Comparison of ENCODE assay signal across 21 cellular contexts in the genomic region with DNA sequence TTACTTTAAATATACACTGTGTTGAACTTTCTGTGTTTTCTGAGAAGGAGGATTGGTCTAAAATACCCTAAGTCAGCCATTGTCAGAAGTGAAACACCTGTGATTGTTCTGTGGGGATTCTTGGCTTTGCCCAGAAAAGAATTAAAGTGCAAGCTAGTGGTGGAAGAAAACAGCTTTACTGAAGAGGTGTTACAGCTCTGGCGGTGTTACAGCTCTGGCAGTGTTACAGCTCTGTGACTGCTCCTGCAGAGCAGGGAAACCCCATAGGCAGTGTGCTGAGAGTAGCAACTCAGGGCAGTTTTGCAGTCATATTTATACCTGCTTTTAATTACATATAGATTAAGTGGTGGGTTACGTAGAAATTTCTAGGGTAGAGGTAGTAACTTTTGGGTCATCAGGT.
"Had no signal": no experiment of that assay in that cellular context is flagged by ENCODE, and none has a peak within 500 bp of the region (broad histone marks: within the 10 kb centered on the region; RNA-seq: fewer than 3 reads in every experiment).

No MANE protein-coding gene starts in this region.

- DNase-seq: esophagus squamous epithelium; foreskin fibroblast; glutamatergic neuron; islet precursor cell; left lung; naive thymus-derived CD4-positive, alpha-beta T cell; nephron progenitor cell; stimulated activated CD4-positive, alpha-beta T cell treated with anti-CD3 and anti-CD28 coated beads, Interleukin-2, amount 100 ng/mL, for 24 hours; stimulated activated CD4-positive, alpha-beta T cell treated with anti-CD3 and anti-CD28 coated beads, Interleukin-4, amount 100 ng/mL, for 4 hours; stimulated activated naive B cell treated with anti-CD40 and anti-IgM and Interleukin-4, amounts not matched to agents 10 μg/mL and 1 μg/mL and 100 μg/mL, for 72 hours; stimulated activated naive CD8-positive, alpha-beta T cell treated with anti-CD3 and anti-CD28 coated beads, Interleukin-15, amount 100 ng/mL, for 72 hours; testis; upper lobe of right lung had no signal

- FAIRE-seq: colon had no signal

- H3K27me3 Mint-ChIP-seq: dendritic cell treated with granulocyte-macrophage colony-stimulating factor and Interleukin-4, amounts not matched to agents 40 ng/mL and 50 ng/mL, for 4 days had no signal

- H3K4me1 ChIP-seq: esophagus squamous epithelium, gastroesophageal sphincter, left lung, parathyroid adenoma, prostate gland, testis, tibial nerve, upper lobe of right lung had no signal

- H3K36me3 ChIP-seq: esophagus squamous epithelium, gastroesophageal sphincter, left lung, prostate gland, tibial nerve, upper lobe of right lung had no signal

- ATAC-seq: gastroesophageal sphincter; left lung; naive thymus-derived CD4-positive, alpha-beta T cell; sciatic nerve; stimulated activated naive B cell treated with anti-CD40 and anti-IgM and Interleukin-4, amounts not matched to agents 10 μg/mL and 1 μg/mL and 100 μg/mL, for 72 hours; stimulated activated naive CD8-positive, alpha-beta T cell treated with anti-CD3 and anti-CD28 coated beads, Interleukin-15, amount 100 ng/mL, for 72 hours; upper lobe of right lung had no signal

- H3K9me3 ChIP-seq: esophagus squamous epithelium, prostate gland, testis, upper lobe of right lung had no signal

- H3K79me2 ChIP-seq: parathyroid adenoma had no signal

- H3K9ac ChIP-seq: parathyroid adenoma had no signal

- H3K4me3 Mint-ChIP-seq: dendritic cell treated with granulocyte-macrophage colony-stimulating factor and Interleukin-4, amounts not matched to agents 40 ng/mL and 50 ng/mL, for 4 days; naive thymus-derived CD4-positive, alpha-beta T cell; nephron progenitor cell; stimulated activated naive B cell treated with anti-CD40 and anti-IgM and Interleukin-4, amounts not matched to agents 10 μg/mL and 1 μg/mL and 100 μg/mL, for 72 hours; stimulated activated naive CD8-positive, alpha-beta T cell treated with anti-CD3 and anti-CD28 coated beads, Interleukin-15, amount 100 ng/mL, for 72 hours had no signal

- H3K27ac ChIP-seq: esophagus squamous epithelium, gastroesophageal sphincter, left lung, parathyroid adenoma, prostate gland, skin epidermis, testis, tibial nerve, upper lobe of right lung had no signal

- H3K9me3 Mint-ChIP-seq: stimulated activated naive CD8-positive, alpha-beta T cell treated with anti-CD3 and anti-CD28 coated beads, Interleukin-15, amount 100 ng/mL, for 72 hours had no signal

- H3K27ac Mint-ChIP-seq: dendritic cell treated with granulocyte-macrophage colony-stimulating factor and Interleukin-4, amounts not matched to agents 40 ng/mL and 50 ng/mL, for 4 days; naive thymus-derived CD4-positive, alpha-beta T cell; nephron progenitor cell; stimulated activated naive B cell treated with anti-CD40 and anti-IgM and Interleukin-4, amounts not matched to agents 10 μg/mL and 1 μg/mL and 100 μg/mL, for 72 hours; stimulated activated naive CD8-positive, alpha-beta T cell treated with anti-CD3 and anti-CD28 coated beads, Interleukin-15, amount 100 ng/mL, for 72 hours had no signal

- H3K4me3 ChIP-seq: esophagus squamous epithelium, gastroesophageal sphincter, left lung, prostate gland, skin epidermis, testis, tibial nerve, upper lobe of right lung had no signal

- H3K4me1 Mint-ChIP-seq: naive thymus-derived CD4-positive, alpha-beta T cell; nephron progenitor cell; stimulated activated naive B cell treated with anti-CD40 and anti-IgM and Interleukin-4, amounts not matched to agents 10 μg/mL and 1 μg/mL and 100 μg/mL, for 72 hours; stimulated activated naive CD8-positive, alpha-beta T cell treated with anti-CD3 and anti-CD28 coated beads, Interleukin-15, amount 100 ng/mL, for 72 hours had no signal

- H2AFZ ChIP-seq: parathyroid adenoma had no signal

- H3K27me3 ChIP-seq: esophagus squamous epithelium, gastroesophageal sphincter, left lung, testis, tibial nerve, upper lobe of right lung had no signal
